In genomic region chr10:124152781-124153600, GRCh38 we compare ENCODE assay signal across 8 cellular contexts. TPM values are rescaled to one million over a fixed set of nuclear protein-coding genes. Genes with fewer than 3 reads are reported as not detected.
DNase-seq lines count a peak whose midpoint lies in the region; ATAC-seq and TF ChIP-seq lines count a peak whose summit lies in the region.

No MANE protein-coding gene starts in this region.

- DNase-seq in NCI-H146 (lab: John Stamatoyannopoulos, UW) (peak; percentile 83), epithelial cell of proximal tubule (ENCODE audit: low read depth) (peak; percentile 74), superior temporal gyrus (ENCODE audit: extremely low spot score) (no peak)
- peak; percentile 81 for DNase-seq in activated CD4-positive, alpha-beta T cell treated with anti-CD3 and anti-CD28 coated beads, Interleukin-2, amount 10 ng/mL, durations not matched to agents 24 days and 14 days
- DNase-seq in naive thymus-derived CD4-positive, alpha-beta T cell, result peak in 7 of 9 donors; percentile 9 to 44 (median 29)

- no peak for TF ChIP-seq CTCF in epithelial cell of proximal tubule (conservative IDR thresholded peaks at IDR 0.05; ENCODE audit: low read depth, low read length)

- WGBS in urinary bladder, result 47% methylated on average over 24 of the region's 25 CpGs

- no peak overlapping the region for H3K27ac ChIP-seq in naive thymus-derived CD4-positive, alpha-beta T cell (ENCODE audit: low read depth, low read length)
- peak overlapping the region; percentile 28 for H3K27ac ChIP-seq in urinary bladder (ENCODE audit: low read depth)

- H3K4me3 ChIP-seq in epithelial cell of proximal tubule (ENCODE audit: low read depth, low read length) (no peak overlapping the region), urinary bladder (ENCODE audit: low read depth, low read length) (no peak overlapping the region)
- no peak overlapping the region for H3K4me3 ChIP-seq in naive thymus-derived CD4-positive, alpha-beta T cell (ENCODE audit: low read length)

- no peaks in the 10 kb centered on the region for H3K36me3 ChIP-seq in naive thymus-derived CD4-positive, alpha-beta T cell (ENCODE audit: control insufficient read depth in 2 of 3, insufficient read depth in 3 of 3, low read length in 3 of 3)
- H3K36me3 ChIP-seq in urinary bladder (ENCODE audit: insufficient read depth), result no peaks in the 10 kb centered on the region

- no peaks in the 10 kb centered on the region for H3K27me3 ChIP-seq in naive thymus-derived CD4-positive, alpha-beta T cell (ENCODE audit: control insufficient read depth in 2 of 2, insufficient read depth in 2 of 2, low read length in 2 of 2)

- H3K4me3 Mint-ChIP-seq in activated CD4-positive, alpha-beta T cell treated with anti-CD3 and anti-CD28 coated beads, Interleukin-2, amount 10 ng/mL, durations not matched to agents 24 days and 14 days, result no peak overlapping the region
- H3K4me3 Mint-ChIP-seq in naive thymus-derived CD4-positive, alpha-beta T cell, result peak overlapping the region in 1 of 10 donors; percentile 15

- POLR2A ChIA-PET in naive thymus-derived CD4-positive, alpha-beta T cell (lab: Charles Lee), result no interaction called here

- CTCF ChIA-PET in naive thymus-derived CD4-positive, alpha-beta T cell (lab: Charles Lee), result no interaction called here

- intact Hi-C loops in activated CD4-positive, alpha-beta T cell treated with anti-CD3 and anti-CD28 coated beads, Interleukin-2, amount 10 ng/mL, durations not matched to agents 24 days and 14 days (cut with micrococcal nuclease), result no loop called here
- intact Hi-C loops in naive thymus-derived CD4-positive, alpha-beta T cell (cut with micrococcal nuclease), result loop anchor here in 1 of 2 donors (5.0 kb wide), 1 partner anchor 74 kb away; no protein-coding TSS in a partner anchor

- H3K9me3 Mint-ChIP-seq in activated CD4-positive, alpha-beta T cell treated with anti-CD3 and anti-CD28 coated beads, Interleukin-2, amount 10 ng/mL, durations not matched to agents 24 days and 14 days, result no peaks in the 10 kb centered on the region
- peaks cover 0 to 6% (median 2%) of the 10 kb centered on the region in 11 donors for H3K9me3 Mint-ChIP-seq in naive thymus-derived CD4-positive, alpha-beta T cell

- H3K27me3 Mint-ChIP-seq in activated CD4-positive, alpha-beta T cell treated with anti-CD3 and anti-CD28 coated beads, Interleukin-2, amount 10 ng/mL, durations not matched to agents 24 days and 14 days, result peaks cover 16% of the 10 kb centered on the region
- peaks cover 9 to 23% (median 14%) of the 10 kb centered on the region in 5 donors for H3K27me3 Mint-ChIP-seq in naive thymus-derived CD4-positive, alpha-beta T cell

- no peaks in the 10 kb centered on the region for H3K9me3 ChIP-seq in naive thymus-derived CD4-positive, alpha-beta T cell (ENCODE audit: control insufficient read depth in 2 of 3, low read length in 3 of 3)

- H3K36me3 Mint-ChIP-seq in activated CD4-positive, alpha-beta T cell treated with anti-CD3 and anti-CD28 coated beads, Interleukin-2, amount 10 ng/mL, durations not matched to agents 24 days and 14 days (ENCODE audit: low read depth), result no peaks in the 10 kb centered on the region
- H3K36me3 Mint-ChIP-seq in naive thymus-derived CD4-positive, alpha-beta T cell, result peaks cover 0 to 5% (median 0%) of the 10 kb centered on the region in 5 donors

- no peak overlapping the region for H3K27ac Mint-ChIP-seq in activated CD4-positive, alpha-beta T cell treated with anti-CD3 and anti-CD28 coated beads, Interleukin-2, amount 10 ng/mL, durations not matched to agents 24 days and 14 days
- H3K27ac Mint-ChIP-seq in naive thymus-derived CD4-positive, alpha-beta T cell, result no peak overlapping the region

- peaks cover 4 to 19% of the 10 kb centered on the region in 2 donors for H3K4me1 ChIP-seq in naive thymus-derived CD4-positive, alpha-beta T cell (ENCODE audit: control insufficient read depth in 2 of 2, insufficient read depth in 2 of 2, low read length in 2 of 2)
- no peaks in the 10 kb centered on the region for H3K4me1 ChIP-seq in urinary bladder (ENCODE audit: insufficient read depth)

- H3K4me1 Mint-ChIP-seq in activated CD4-positive, alpha-beta T cell treated with anti-CD3 and anti-CD28 coated beads, Interleukin-2, amount 10 ng/mL, durations not matched to agents 24 days and 14 days, result peaks cover 13% of the 10 kb centered on the region
- peaks cover 0 to 13% (median 7%) of the 10 kb centered on the region in 7 donors for H3K4me1 Mint-ChIP-seq in naive thymus-derived CD4-positive, alpha-beta T cell

- ATAC-seq in GM18502 (IDR thresholded peaks at IDR 0.05; ENCODE audit: poor library complexity, unreplicated experiment), result peak; percentile 84
- ATAC-seq in HG02763 (IDR thresholded peaks at IDR 0.05; ENCODE audit: unreplicated experiment), result peak; percentile 73
- peak; percentile 78 for ATAC-seq in naive thymus-derived CD4-positive, alpha-beta T cell

RNA-seq across cellular contexts. Expression of gene CHST15, which starts 59.6 kb away (rescaled TPM):
- 0.16 and 0.36 TPM in 2 replicates for total RNA-seq in activated CD4-positive, alpha-beta T cell treated with anti-CD3 and anti-CD28 coated beads, Interleukin-2, amount 10 ng/mL, durations not matched to agents 24 days and 14 days
- total RNA-seq in epithelial cell of proximal tubule (9.2 and 20.6 TPM in 2 replicates), urinary bladder (17.8 TPM)
- total RNA-seq in naive thymus-derived CD4-positive, alpha-beta T cell, result 10 to 100 TPM in 1 of 5 experiments, 1 to 10 TPM in 3, under 1 TPM in 1; 0.41 to 43.3 (median 2.4) TPM
- polyA plus RNA-seq in naive thymus-derived CD4-positive, alpha-beta T cell, result under 1 TPM; 0.27 to 0.32 TPM
- 7.8 TPM for polyA plus RNA-seq in urinary bladder
